8 cellular contexts compared by ENCODE assay signal in genomic region chr2:189762551-189763298, GRCh38. TPM values are rescaled to one million over a fixed set of nuclear protein-coding genes. Genes with fewer than 3 reads are reported as not detected.
DNase-seq lines count a peak whose midpoint lies in the region; ATAC-seq lines count a peak whose summit lies in the region.

A gene with protein sequence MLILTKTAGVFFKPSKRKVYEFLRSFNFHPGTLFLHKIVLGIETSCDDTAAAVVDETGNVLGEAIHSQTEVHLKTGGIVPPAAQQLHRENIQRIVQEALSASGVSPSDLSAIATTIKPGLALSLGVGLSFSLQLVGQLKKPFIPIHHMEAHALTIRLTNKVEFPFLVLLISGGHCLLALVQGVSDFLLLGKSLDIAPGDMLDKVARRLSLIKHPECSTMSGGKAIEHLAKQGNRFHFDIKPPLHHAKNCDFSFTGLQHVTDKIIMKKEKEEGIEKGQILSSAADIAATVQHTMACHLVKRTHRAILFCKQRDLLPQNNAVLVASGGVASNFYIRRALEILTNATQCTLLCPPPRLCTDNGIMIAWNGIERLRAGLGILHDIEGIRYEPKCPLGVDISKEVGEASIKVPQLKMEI (minus strand): TSS chr2:189762792. CDS start chr2:189761640, 1,152 bp downstream.

- CTCF ChIA-PET in activated CD4-positive, alpha-beta T cell treated with anti-CD3 and anti-CD28 coated beads, Interleukin-2, amount 10 ng/mL, durations not matched to agents 7 days and 5 days (lab: Charles Lee): interaction anchor here (0.6 to 3.9 kb wide), 25 partner anchors 9 to 931 kb away, joined by 3 to 37 read pairs (median 4); partner anchors contain the start of genes ANKAR, ASNSD1, ORMDL1 and PMS1

- H3K4me3 ChIP-seq in BLaER1 treated with 17β-estradiol and CSF1 and Interleukin-3, amounts not matched to agents 10 nM and 100 nM: peak within 1 kb of the TSS; percentile 72 to 83 (median 77)

- H3K4me3 Mint-ChIP-seq in activated CD4-positive, alpha-beta T cell treated with anti-CD3 and anti-CD28 coated beads, Interleukin-2, amount 10 ng/mL, durations not matched to agents 7 days and 5 days: peak within 1 kb of the TSS; percentile 90

- POLR2A ChIA-PET in activated CD4-positive, alpha-beta T cell treated with anti-CD3 and anti-CD28 coated beads, Interleukin-2, amount 10 ng/mL, durations not matched to agents 7 days and 5 days (lab: Charles Lee): interaction anchor here (0.6 kb wide), 1 partner anchor 13 kb away, joined by 3 read pairs; no protein-coding TSS in a partner anchor

- H3K36me3 Mint-ChIP-seq in activated CD4-positive, alpha-beta T cell treated with anti-CD3 and anti-CD28 coated beads, Interleukin-2, amount 10 ng/mL, durations not matched to agents 7 days and 5 days (ENCODE audit: low read depth): peaks cover 17% of the 10 kb centered on the region

- no peaks in the 10 kb centered on the region for H3K27me3 Mint-ChIP-seq in activated CD4-positive, alpha-beta T cell treated with anti-CD3 and anti-CD28 coated beads, Interleukin-2, amount 10 ng/mL, durations not matched to agents 7 days and 5 days

- no peaks in the 10 kb centered on the region for H3K27me3 ChIP-seq in BLaER1 treated with 17β-estradiol and CSF1 and Interleukin-3, amounts not matched to agents 10 nM and 100 nM

- no peaks in the 10 kb centered on the region for H3K9me3 Mint-ChIP-seq in activated CD4-positive, alpha-beta T cell treated with anti-CD3 and anti-CD28 coated beads, Interleukin-2, amount 10 ng/mL, durations not matched to agents 7 days and 5 days

- H3K4me1 ChIP-seq in BLaER1 treated with 17β-estradiol and CSF1 and Interleukin-3, amounts not matched to agents 10 nM and 100 nM: peaks cover 13 to 23% (median 18%) of the 10 kb centered on the region in 10 experiments; a peak in 18 of 20 replicates

- peak within 1 kb of the TSS; percentile 34 to 89 (median 83); a peak in 21 of 22 replicates for H3K27ac ChIP-seq in BLaER1 treated with 17β-estradiol and CSF1 and Interleukin-3, amounts not matched to agents 10 nM and 100 nM

- H4K20me1 ChIP-seq in BLaER1 treated with 17β-estradiol and CSF1 and Interleukin-3, amounts not matched to agents 10 nM and 100 nM: no peaks in the 10 kb centered on the region

- peak within 1 kb of the TSS; percentile 98 for H3K27ac Mint-ChIP-seq in activated CD4-positive, alpha-beta T cell treated with anti-CD3 and anti-CD28 coated beads, Interleukin-2, amount 10 ng/mL, durations not matched to agents 7 days and 5 days

- H3K9me3 ChIP-seq in BLaER1 treated with 17β-estradiol and CSF1 and Interleukin-3, amounts not matched to agents 10 nM and 100 nM (replicated peaks in 1 of 11): no peaks in the 10 kb centered on the region

- DNase-seq in GM19240 (ENCODE audit: insufficient read length, low spot score) (peak; percentile 51), NCI-H524 treated with DMSO at 0.1 percent for 48 hours (lab: John Stamatoyannopoulos, UW) (peak; percentile 81), cortex of kidney (lab: John Stamatoyannopoulos, UW) (peak; percentile 22), left kidney (ENCODE audit: low read depth, low spot score) (peak; percentile 98)
- peak; percentile 96 for DNase-seq in activated CD4-positive, alpha-beta T cell treated with anti-CD3 and anti-CD28 coated beads, Interleukin-2, amount 10 ng/mL, durations not matched to agents 7 days and 5 days
- peak; percentile 92 to 93 for DNase-seq in stimulated activated CD4-positive, alpha-beta T cell treated with anti-CD3 and anti-CD28 coated beads, Interleukin-2, amount 100 ng/mL, for 24 hours

- peak within 1 kb of the TSS; percentile 78 to 90 (median 83) for H3K9ac ChIP-seq in BLaER1 treated with 17β-estradiol and CSF1 and Interleukin-3, amounts not matched to agents 10 nM and 100 nM

- H3K36me3 ChIP-seq in BLaER1 treated with 17β-estradiol and CSF1 and Interleukin-3, amounts not matched to agents 10 nM and 100 nM: peaks cover 11 to 31% (median 13%) of the 10 kb centered on the region in 11 experiments

- H3K4me1 Mint-ChIP-seq in activated CD4-positive, alpha-beta T cell treated with anti-CD3 and anti-CD28 coated beads, Interleukin-2, amount 10 ng/mL, durations not matched to agents 7 days and 5 days: peaks cover 18% of the 10 kb centered on the region

- peak; percentile 96 for ATAC-seq in HG03460 (IDR thresholded peaks at IDR 0.05; ENCODE audit: unreplicated experiment)

- H3K4me2 ChIP-seq in BLaER1 treated with 17β-estradiol and CSF1 and Interleukin-3, amounts not matched to agents 10 nM and 100 nM: peak within 1 kb of the TSS; percentile 68 to 98 (median 82)

RNA-seq across cellular contexts. Expression of the gene that starts here (rescaled TPM):
- total RNA-seq in activated CD4-positive, alpha-beta T cell treated with anti-CD3 and anti-CD28 coated beads, Interleukin-2, amount 10 ng/mL, durations not matched to agents 7 days and 5 days: 1 to 10 TPM; 7.7 to 7.8 TPM

Comparison
In these comparisons a context has a peak if more than half of its experiments do, and no peak if none do; other contexts are left out.
1. Peak in every context shown above with its lines: DNase-seq, ATAC-seq, H3K4me3 ChIP-seq and H3K27ac ChIP-seq.
2. DNase-seq: peak in every context shown above with its lines; median percentile 98 in left kidney; 96 in activated CD4-positive, alpha-beta T cell treated with anti-CD3 and anti-CD28 coated beads, Interleukin-2, amount 10 ng/mL, durations not matched to agents 7 days and 5 days; 92 in stimulated activated CD4-positive, alpha-beta T cell treated with anti-CD3 and anti-CD28 coated beads, Interleukin-2, amount 100 ng/mL, for 24 hours; 81 in NCI-H524 treated with DMSO at 0.1 percent for 48 hours; 51 in GM19240; 22 in cortex of kidney.